ENCODE assay signal across 1 cellular context in genomic region chr14:69277356-69277755, GRCh38. TPM values are rescaled to one million over a fixed set of nuclear protein-coding genes. Genes with fewer than 3 reads are reported as not detected.
"Had no signal": no experiment of that assay in that cellular context is flagged by ENCODE, and none has a peak within 500 bp of the region (broad histone marks: within the 10 kb centered on the region; RNA-seq: fewer than 3 reads in every experiment).

No MANE protein-coding gene starts in this region.

RNA-seq across cellular contexts. Expression of gene GALNT16, which starts 17.4 kb away (rescaled TPM):
- total RNA-seq: MCF 10A had no signal
